Comparison of ENCODE assay signal across 1 cellular context in the genomic region with DNA sequence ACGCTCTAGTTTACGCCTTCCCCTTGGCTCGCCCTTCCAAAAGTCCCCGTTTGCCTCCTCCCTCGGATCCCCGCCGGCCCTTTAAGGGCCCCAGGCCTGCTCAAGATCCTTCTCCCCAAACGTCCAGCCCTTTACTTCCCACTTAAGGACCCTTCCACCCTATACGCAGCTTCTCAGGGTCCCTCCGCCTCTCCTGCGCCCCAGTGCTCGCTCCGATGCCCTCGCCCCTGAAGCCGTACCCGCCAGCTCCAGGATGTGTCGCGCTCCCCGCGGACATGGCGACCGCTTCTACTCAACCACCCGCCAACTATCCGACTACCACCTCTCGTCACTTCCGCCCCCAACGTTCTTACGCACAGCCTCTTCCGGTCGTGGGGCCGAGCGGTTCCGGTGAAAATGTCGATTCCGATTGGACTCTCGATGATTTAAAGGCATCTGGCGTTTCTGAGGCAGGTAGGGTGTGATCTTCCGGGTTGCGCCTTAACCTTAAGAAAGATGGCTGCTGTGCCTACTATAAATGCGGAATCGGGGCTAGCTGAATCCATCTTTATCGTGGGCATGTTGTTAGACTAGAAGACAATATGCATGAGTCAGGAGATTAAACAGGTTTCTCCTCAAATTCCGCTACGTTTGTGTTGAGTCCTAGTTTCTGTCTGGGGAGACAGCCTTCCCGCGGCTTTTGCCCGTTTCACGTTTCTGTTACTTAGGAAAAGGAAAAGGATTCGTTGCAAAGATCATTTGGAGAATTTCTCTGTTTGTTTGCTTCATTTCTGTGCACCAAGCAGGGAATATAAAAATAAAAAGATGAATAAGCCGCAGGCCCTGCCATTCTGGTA.
TF ChIP-seq lines count a peak whose summit lies in the region.

A gene (minus strand): TSS at position 317 of the 836 bp plus-strand sequence. CDS start 40 bp downstream, at position 277.

TF ChIP-seq in K562, 482 proteins besides CTCF, POLR2A, EP300 and RAD21 (continued from another document and continues in another):
- TF ChIP-seq ZFX (CRISPR knock-in tag; IDR thresholded peaks at IDR 0.05) (peak; percentile 90), FIP1L1 (IDR thresholded peaks at IDR 0.05; ENCODE audit: low read depth, low read length, poor library complexity, severe bottlenecking) (no peak), ASH1L (IDR thresholded peaks at IDR 0.05; ENCODE audit: borderline replicate concordance, low read depth, partially characterized antibody) (peak; percentile 76), ZNF324 (CRISPR knock-in tag; IDR thresholded peaks at IDR 0.05) (0 out of 2 replicates have a peak, but pooled peaks have one; percentile 24), ZFPM2 (CRISPR knock-in tag; IDR thresholded peaks at IDR 0.05) (0 out of 2 replicates have a peak, but pooled peaks have one; percentile 84), KDM1A (IDR thresholded peaks at IDR 0.05) (no peak), BRD9 (IDR thresholded peaks at IDR 0.05; ENCODE audit: low read depth, partially characterized antibody) (peak; percentile 42), PHF8 (IDR thresholded peaks at IDR 0.05; ENCODE audit: borderline replicate concordance, low read length) (peak; percentile 100), ZNF23 (CRISPR knock-in tag; IDR thresholded peaks at IDR 0.05) (peak; percentile 15; the same call in 1 of the 2 replicates), STAT5A (IDR thresholded peaks at IDR 0.05; ENCODE audit: borderline replicate concordance, low read length) (no peak; the same call in 1 of the 2 replicates), PTBP1 (IDR thresholded peaks at IDR 0.05; ENCODE audit: low read depth, low read length) (no peak), CREM (IDR thresholded peaks at IDR 0.05; ENCODE audit: low read depth) (peak; percentile 97), SMARCA5 (IDR thresholded peaks at IDR 0.05) (peak; percentile 73; the same call in 1 of the 2 replicates), ZZZ3 (IDR thresholded peaks at IDR 0.05) (peak; percentile 93), NBN (IDR thresholded peaks at IDR 0.05; ENCODE audit: low read depth) (0 out of 2 replicates have a peak, but pooled peaks have one; percentile 24), HNRNPLL (IDR thresholded peaks at IDR 0.05; ENCODE audit: low read depth, low read length, poor library complexity, severe bottlenecking) (peak; percentile 70), KAT8 (IDR thresholded peaks at IDR 0.05; ENCODE audit: low read depth) (peak; percentile 58; the same call in 1 of the 2 replicates), NCOA6 (IDR thresholded peaks at IDR 0.05) (peak; percentile 23; the same call in 1 of the 2 replicates), TAF9B (IDR thresholded peaks at IDR 0.05; ENCODE audit: partially characterized antibody) (peak; percentile 95), ZBED1 (IDR thresholded peaks at IDR 0.05) (peak; percentile 76), ZKSCAN8 (CRISPR knock-in tag; IDR thresholded peaks at IDR 0.05) (no peak), HIVEP1 (CRISPR knock-in tag; IDR thresholded peaks at IDR 0.05) (no peak), NR2C2 (CRISPR knock-in tag; IDR thresholded peaks at IDR 0.05) (peak; percentile 98), NR2C2 (tag; IDR thresholded peaks at IDR 0.05) (peak; percentile 100)
- TF ChIP-seq, protein P1, sequence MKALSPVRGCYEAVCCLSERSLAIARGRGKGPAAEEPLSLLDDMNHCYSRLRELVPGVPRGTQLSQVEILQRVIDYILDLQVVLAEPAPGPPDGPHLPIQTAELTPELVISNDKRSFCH (CRISPR knock-in tag; IDR thresholded peaks at IDR 0.05) = no peak
- TF ChIP-seq, protein P1 (tag; IDR thresholded peaks at IDR 0.05) = peak; percentile 36
- TF ChIP-seq, protein P2, sequence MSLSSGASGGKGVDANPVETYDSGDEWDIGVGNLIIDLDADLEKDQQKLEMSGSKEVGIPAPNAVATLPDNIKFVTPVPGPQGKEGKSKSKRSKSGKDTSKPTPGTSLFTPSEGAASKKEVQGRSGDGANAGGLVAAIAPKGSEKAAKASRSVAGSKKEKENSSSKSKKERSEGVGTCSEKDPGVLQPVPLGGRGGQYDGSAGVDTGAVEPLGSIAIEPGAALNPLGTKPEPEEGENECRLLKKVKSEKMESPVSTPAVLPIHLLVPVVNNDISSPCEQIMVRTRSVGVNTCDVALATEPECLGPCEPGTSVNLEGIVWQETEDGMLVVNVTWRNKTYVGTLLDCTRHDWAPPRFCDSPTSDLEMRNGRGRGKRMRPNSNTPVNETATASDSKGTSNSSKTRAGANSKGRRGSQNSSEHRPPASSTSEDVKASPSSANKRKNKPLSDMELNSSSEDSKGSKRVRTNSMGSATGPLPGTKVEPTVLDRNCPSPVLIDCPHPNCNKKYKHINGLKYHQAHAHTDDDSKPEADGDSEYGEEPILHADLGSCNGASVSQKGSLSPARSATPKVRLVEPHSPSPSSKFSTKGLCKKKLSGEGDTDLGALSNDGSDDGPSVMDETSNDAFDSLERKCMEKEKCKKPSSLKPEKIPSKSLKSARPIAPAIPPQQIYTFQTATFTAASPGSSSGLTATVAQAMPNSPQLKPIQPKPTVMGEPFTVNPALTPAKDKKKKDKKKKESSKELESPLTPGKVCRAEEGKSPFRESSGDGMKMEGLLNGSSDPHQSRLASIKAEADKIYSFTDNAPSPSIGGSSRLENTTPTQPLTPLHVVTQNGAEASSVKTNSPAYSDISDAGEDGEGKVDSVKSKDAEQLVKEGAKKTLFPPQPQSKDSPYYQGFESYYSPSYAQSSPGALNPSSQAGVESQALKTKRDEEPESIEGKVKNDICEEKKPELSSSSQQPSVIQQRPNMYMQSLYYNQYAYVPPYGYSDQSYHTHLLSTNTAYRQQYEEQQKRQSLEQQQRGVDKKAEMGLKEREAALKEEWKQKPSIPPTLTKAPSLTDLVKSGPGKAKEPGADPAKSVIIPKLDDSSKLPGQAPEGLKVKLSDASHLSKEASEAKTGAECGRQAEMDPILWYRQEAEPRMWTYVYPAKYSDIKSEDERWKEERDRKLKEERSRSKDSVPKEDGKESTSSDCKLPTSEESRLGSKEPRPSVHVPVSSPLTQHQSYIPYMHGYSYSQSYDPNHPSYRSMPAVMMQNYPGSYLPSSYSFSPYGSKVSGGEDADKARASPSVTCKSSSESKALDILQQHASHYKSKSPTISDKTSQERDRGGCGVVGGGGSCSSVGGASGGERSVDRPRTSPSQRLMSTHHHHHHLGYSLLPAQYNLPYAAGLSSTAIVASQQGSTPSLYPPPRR (CRISPR knock-in tag; IDR thresholded peaks at IDR 0.05; ENCODE audit: borderline replicate concordance) = peak; percentile 60; the same call in 1 of the 2 replicates
- TF ChIP-seq, protein P3, sequence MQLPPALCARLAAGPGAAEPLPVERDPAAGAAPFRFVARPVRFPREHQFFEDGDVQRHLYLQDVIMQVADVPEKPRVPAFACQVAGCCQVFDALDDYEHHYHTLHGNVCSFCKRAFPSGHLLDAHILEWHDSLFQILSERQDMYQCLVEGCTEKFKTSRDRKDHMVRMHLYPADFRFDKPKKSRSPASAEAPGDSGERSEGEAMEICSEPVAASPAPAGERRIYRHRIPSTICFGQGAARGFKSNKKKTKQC (CRISPR knock-in tag; IDR thresholded peaks at IDR 0.05) = peak; percentile 50; the same call in 1 of the 2 replicates
- TF ChIP-seq, protein P4, sequence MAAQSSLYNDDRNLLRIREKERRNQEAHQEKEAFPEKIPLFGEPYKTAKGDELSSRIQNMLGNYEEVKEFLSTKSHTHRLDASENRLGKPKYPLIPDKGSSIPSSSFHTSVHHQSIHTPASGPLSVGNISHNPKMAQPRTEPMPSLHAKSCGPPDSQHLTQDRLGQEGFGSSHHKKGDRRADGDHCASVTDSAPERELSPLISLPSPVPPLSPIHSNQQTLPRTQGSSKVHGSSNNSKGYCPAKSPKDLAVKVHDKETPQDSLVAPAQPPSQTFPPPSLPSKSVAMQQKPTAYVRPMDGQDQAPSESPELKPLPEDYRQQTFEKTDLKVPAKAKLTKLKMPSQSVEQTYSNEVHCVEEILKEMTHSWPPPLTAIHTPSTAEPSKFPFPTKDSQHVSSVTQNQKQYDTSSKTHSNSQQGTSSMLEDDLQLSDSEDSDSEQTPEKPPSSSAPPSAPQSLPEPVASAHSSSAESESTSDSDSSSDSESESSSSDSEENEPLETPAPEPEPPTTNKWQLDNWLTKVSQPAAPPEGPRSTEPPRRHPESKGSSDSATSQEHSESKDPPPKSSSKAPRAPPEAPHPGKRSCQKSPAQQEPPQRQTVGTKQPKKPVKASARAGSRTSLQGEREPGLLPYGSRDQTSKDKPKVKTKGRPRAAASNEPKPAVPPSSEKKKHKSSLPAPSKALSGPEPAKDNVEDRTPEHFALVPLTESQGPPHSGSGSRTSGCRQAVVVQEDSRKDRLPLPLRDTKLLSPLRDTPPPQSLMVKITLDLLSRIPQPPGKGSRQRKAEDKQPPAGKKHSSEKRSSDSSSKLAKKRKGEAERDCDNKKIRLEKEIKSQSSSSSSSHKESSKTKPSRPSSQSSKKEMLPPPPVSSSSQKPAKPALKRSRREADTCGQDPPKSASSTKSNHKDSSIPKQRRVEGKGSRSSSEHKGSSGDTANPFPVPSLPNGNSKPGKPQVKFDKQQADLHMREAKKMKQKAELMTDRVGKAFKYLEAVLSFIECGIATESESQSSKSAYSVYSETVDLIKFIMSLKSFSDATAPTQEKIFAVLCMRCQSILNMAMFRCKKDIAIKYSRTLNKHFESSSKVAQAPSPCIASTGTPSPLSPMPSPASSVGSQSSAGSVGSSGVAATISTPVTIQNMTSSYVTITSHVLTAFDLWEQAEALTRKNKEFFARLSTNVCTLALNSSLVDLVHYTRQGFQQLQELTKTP (IDR thresholded peaks at IDR 0.05; ENCODE audit: low read depth in 1 of 2, partially characterized antibody in 2 of 2) = peak; percentile 10 to 32
- TF ChIP-seq, protein P5, sequence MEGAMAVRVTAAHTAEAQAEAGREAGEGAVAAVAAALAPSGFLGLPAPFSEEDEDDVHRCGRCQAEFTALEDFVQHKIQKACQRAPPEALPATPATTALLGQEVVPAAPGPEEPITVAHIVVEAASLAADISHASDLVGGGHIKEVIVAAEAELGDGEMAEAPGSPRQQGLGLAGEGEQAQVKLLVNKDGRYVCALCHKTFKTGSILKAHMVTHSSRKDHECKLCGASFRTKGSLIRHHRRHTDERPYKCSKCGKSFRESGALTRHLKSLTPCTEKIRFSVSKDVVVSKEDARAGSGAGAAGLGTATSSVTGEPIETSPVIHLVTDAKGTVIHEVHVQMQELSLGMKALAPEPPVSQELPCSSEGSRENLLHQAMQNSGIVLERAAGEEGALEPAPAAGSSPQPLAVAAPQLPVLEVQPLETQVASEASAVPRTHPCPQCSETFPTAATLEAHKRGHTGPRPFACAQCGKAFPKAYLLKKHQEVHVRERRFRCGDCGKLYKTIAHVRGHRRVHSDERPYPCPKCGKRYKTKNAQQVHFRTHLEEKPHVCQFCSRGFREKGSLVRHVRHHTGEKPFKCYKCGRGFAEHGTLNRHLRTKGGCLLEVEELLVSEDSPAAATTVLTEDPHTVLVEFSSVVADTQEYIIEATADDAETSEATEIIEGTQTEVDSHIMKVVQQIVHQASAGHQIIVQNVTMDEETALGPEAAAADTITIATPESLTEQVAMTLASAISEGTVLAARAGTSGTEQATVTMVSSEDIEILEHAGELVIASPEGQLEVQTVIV (CRISPR knock-in tag; IDR thresholded peaks at IDR 0.05; ENCODE audit: borderline replicate concordance) = no peak
- TF ChIP-seq, protein P6, sequence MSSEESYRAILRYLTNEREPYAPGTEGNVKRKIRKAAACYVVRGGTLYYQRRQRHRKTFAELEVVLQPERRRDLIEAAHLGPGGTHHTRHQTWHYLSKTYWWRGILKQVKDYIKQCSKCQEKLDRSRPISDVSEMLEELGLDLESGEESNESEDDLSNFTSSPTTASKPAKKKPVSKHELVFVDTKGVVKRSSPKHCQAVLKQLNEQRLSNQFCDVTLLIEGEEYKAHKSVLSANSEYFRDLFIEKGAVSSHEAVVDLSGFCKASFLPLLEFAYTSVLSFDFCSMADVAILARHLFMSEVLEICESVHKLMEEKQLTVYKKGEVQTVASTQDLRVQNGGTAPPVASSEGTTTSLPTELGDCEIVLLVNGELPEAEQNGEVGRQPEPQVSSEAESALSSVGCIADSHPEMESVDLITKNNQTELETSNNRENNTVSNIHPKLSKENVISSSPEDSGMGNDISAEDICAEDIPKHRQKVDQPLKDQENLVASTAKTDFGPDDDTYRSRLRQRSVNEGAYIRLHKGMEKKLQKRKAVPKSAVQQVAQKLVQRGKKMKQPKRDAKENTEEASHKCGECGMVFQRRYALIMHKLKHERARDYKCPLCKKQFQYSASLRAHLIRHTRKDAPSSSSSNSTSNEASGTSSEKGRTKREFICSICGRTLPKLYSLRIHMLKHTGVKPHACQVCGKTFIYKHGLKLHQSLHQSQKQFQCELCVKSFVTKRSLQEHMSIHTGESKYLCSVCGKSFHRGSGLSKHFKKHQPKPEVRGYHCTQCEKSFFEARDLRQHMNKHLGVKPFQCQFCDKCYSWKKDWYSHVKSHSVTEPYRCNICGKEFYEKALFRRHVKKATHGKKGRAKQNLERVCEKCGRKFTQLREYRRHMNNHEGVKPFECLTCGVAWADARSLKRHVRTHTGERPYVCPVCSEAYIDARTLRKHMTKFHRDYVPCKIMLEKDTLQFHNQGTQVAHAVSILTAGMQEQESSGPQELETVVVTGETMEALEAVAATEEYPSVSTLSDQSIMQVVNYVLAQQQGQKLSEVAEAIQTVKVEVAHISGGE (CRISPR knock-in tag; IDR thresholded peaks at IDR 0.05) = peak in 1 of 3 experiments; percentile 83; a peak in 3 of 6 replicates
- TF ChIP-seq, protein P7, sequence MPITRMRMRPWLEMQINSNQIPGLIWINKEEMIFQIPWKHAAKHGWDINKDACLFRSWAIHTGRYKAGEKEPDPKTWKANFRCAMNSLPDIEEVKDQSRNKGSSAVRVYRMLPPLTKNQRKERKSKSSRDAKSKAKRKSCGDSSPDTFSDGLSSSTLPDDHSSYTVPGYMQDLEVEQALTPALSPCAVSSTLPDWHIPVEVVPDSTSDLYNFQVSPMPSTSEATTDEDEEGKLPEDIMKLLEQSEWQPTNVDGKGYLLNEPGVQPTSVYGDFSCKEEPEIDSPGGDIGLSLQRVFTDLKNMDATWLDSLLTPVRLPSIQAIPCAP (CRISPR knock-in tag; IDR thresholded peaks at IDR 0.05; ENCODE audit: borderline replicate concordance) = no peak
- TF ChIP-seq, protein P8, sequence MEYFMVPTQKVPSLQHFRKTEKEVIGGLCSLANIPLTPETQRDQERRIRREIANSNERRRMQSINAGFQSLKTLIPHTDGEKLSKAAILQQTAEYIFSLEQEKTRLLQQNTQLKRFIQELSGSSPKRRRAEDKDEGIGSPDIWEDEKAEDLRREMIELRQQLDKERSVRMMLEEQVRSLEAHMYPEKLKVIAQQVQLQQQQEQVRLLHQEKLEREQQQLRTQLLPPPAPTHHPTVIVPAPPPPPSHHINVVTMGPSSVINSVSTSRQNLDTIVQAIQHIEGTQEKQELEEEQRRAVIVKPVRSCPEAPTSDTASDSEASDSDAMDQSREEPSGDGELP (CRISPR knock-in tag; IDR thresholded peaks at IDR 0.05; ENCODE audit: borderline replicate concordance) = peak; percentile 86
